8 cellular contexts compared by ENCODE assay signal in the genomic region with DNA sequence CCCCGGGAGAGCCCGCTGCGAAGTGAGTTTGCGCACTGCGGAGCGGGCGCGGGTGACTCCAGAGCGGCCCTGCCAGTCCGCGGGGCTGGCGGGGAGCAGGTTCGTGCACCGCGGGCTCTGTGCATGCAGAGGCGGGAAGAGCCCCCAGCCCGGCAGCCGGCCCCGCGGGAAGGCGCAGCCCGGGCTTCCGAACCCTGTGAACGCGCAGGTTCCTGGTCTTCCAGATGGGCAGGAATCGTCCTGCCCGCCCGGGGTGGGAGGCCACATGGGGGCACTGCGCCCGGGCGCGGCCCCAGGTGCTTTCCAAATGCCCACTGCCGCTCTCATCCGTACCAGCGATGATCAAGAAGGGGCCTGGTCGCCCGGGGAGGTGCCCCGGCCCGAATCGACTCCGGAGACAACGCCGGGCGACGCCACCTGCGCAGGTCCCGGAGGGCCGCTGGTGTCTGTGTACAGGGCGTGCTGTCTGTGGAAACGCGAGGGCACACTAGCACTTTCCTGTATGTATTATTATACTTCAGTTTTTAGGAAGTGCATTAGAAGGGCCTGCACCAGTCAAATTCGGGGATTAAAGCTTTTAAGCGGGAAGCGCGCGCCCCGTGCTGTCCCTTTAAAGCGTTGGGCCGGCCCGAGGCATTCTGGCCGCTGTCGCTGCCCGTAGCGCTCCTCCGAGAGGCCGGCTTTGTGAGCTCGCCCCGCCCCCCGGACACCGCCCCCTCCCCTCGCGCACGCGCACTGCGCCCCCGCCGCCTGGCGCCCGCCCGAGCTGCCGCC. TPM values are rescaled to one million over a fixed set of nuclear protein-coding genes. Genes with fewer than 3 reads are reported as not detected.
DNase-seq lines count a peak whose midpoint lies in the region; ATAC-seq and TF ChIP-seq lines count a peak whose summit lies in the region.

WDR5 (plus strand) TSS at position 740 of the 774 bp plus-strand sequence. CDS start 3,796 bp downstream, outside the sequence.

- peaks cover 40% of the 10 kb centered on the region for H3K4me1 Mint-ChIP-seq in activated CD4-positive, alpha-beta T cell treated with anti-CD3 and anti-CD28 coated beads, Interleukin-2, amount 10 ng/mL, durations not matched to agents 7 days and 5 days

- peak within 1 kb of the TSS; percentile 76 to 90 for H3K27ac ChIP-seq in coronary artery

- DNase-seq in AG09309 (ENCODE audit: low read depth) (peak; percentile 37), NCI-H526 treated with DMSO at 0.1 percent for 48 hours (lab: John Stamatoyannopoulos, UW) (peak; percentile 56), coronary artery (ENCODE audit: low spot score) (peak; percentile 91), left colon (peak; percentile 90 to 94)
- DNase-seq in activated CD4-positive, alpha-beta T cell treated with anti-CD3 and anti-CD28 coated beads, Interleukin-2, amount 10 ng/mL, durations not matched to agents 7 days and 5 days = peak; percentile 90
- DNase-seq in stimulated activated CD4-positive, alpha-beta T cell treated with anti-CD3 and anti-CD28 coated beads, Interleukin-1b, Interleukin-23, amount 100 ng/mL, for 24 hours (ENCODE audit: low read depth in 4 of 4, low spot score in 1 of 4) = peak; percentile 82 to 92 (median 85)

- H3K27me3 Mint-ChIP-seq in activated CD4-positive, alpha-beta T cell treated with anti-CD3 and anti-CD28 coated beads, Interleukin-2, amount 10 ng/mL, durations not matched to agents 7 days and 5 days = no peaks in the 10 kb centered on the region

- ATAC-seq in GM18909 (IDR thresholded peaks at IDR 0.05; ENCODE audit: poor library complexity, unreplicated experiment) = peak; percentile 64
- ATAC-seq in HG03354 (IDR thresholded peaks at IDR 0.05; ENCODE audit: poor library complexity, severe bottlenecking, unreplicated experiment) = peak; percentile 68
- peak; percentile 83 for ATAC-seq in left colon

- H3K4me3 ChIP-seq in AG09309 (ENCODE audit: control insufficient read depth, low read depth, low read length) (peak within 1 kb of the TSS; percentile 99), coronary artery (peak within 1 kb of the TSS; percentile 95)

- peak within 1 kb of the TSS; percentile 94 for H3K27ac Mint-ChIP-seq in activated CD4-positive, alpha-beta T cell treated with anti-CD3 and anti-CD28 coated beads, Interleukin-2, amount 10 ng/mL, durations not matched to agents 7 days and 5 days

- peaks cover 15% of the 10 kb centered on the region for H3K36me3 Mint-ChIP-seq in activated CD4-positive, alpha-beta T cell treated with anti-CD3 and anti-CD28 coated beads, Interleukin-2, amount 10 ng/mL, durations not matched to agents 7 days and 5 days (ENCODE audit: low read depth)

- intact Hi-C loops in left colon (cut with DNase I, micrococcal nuclease) = no loop called here

- peak within 1 kb of the TSS; percentile 89 for H3K4me3 Mint-ChIP-seq in activated CD4-positive, alpha-beta T cell treated with anti-CD3 and anti-CD28 coated beads, Interleukin-2, amount 10 ng/mL, durations not matched to agents 7 days and 5 days

- CTCF ChIA-PET in activated CD4-positive, alpha-beta T cell treated with anti-CD3 and anti-CD28 coated beads, Interleukin-2, amount 10 ng/mL, durations not matched to agents 7 days and 5 days (lab: Charles Lee) = interaction anchor here (0.8 to 1.0 kb wide), 5 partner anchors 27 to 109 kb away, joined by 3 read pairs; partner anchors contain the start of gene RNU6ATAC

- TF ChIP-seq CTCF in AG09309 (IDR thresholded peaks at IDR 0.05; ENCODE audit: control insufficient read depth, insufficient read depth, low read depth, low read length, missing control alignments) (peak; percentile 20), coronary artery (IDR thresholded peaks at IDR 0.05) (no peak)

- H3K9me3 Mint-ChIP-seq in activated CD4-positive, alpha-beta T cell treated with anti-CD3 and anti-CD28 coated beads, Interleukin-2, amount 10 ng/mL, durations not matched to agents 7 days and 5 days = no peaks in the 10 kb centered on the region

- POLR2A ChIA-PET in activated CD4-positive, alpha-beta T cell treated with anti-CD3 and anti-CD28 coated beads, Interleukin-2, amount 10 ng/mL, durations not matched to agents 7 days and 5 days (lab: Charles Lee) = interaction anchor here (0.9 kb wide), 1 partner anchor 29 kb away, joined by 9 read pairs; the partner anchor contains the start of gene RNU6ATAC

RNA-seq across cellular contexts. Expression of gene WDR5, which starts in this region (rescaled TPM):
- total RNA-seq in activated CD4-positive, alpha-beta T cell treated with anti-CD3 and anti-CD28 coated beads, Interleukin-2, amount 10 ng/mL, durations not matched to agents 7 days and 5 days = 10 to 100 TPM; 41.0 to 42.5 TPM
- total RNA-seq in left colon = 10 to 100 TPM; 20.7 to 22.7 TPM

Comparison
In these comparisons a context has a peak if more than half of its experiments do, and no peak if none do; other contexts are left out.
1. Peak in every context shown above with its lines: DNase-seq, ATAC-seq, H3K4me3 ChIP-seq and H3K27ac ChIP-seq.
2. DNase-seq: peak in every context shown above with its lines; median percentile 92 in left colon; 91 in coronary artery; 90 in activated CD4-positive, alpha-beta T cell treated with anti-CD3 and anti-CD28 coated beads, Interleukin-2, amount 10 ng/mL, durations not matched to agents 7 days and 5 days; 85 in stimulated activated CD4-positive, alpha-beta T cell treated with anti-CD3 and anti-CD28 coated beads, Interleukin-1b, Interleukin-23, amount 100 ng/mL, for 24 hours; 56 in NCI-H526 treated with DMSO at 0.1 percent for 48 hours; 37 in AG09309.